Comparison of ENCODE assay signal across 19 cellular contexts in genomic region chr9:81563020-81563407, GRCh38.
A peak's percentile ranks its signal among the peaks of the same experiment; 100 is the strongest.
DNase-seq lines count a peak whose midpoint lies in the region; ATAC-seq, FAIRE-seq and TF ChIP-seq lines count a peak whose summit lies in the region.
"Had no signal": no experiment of that assay in that cellular context is flagged by ENCODE, and none has a peak within 500 bp of the region (broad histone marks: within the 10 kb centered on the region; RNA-seq: fewer than 3 reads in every experiment).

No MANE protein-coding gene starts in this region.

- H2BK20ac ChIP-seq in IMR-90 (ENCODE audit: low read depth, low read length), result peak overlapping the region; percentile 45

- H3K36me3 ChIP-seq in IMR-90 (ENCODE audit: control insufficient read depth, insufficient read depth, low read length), result no peaks in the 10 kb centered on the region
- H3K36me3 ChIP-seq in adrenal gland (replicated peaks in 1 of 2), result no peaks in the 10 kb centered on the region
- no peaks in the 10 kb centered on the region for H3K36me3 ChIP-seq in HepG2 (replicated peaks in 1 of 2; ENCODE audit: control insufficient read depth in 1 of 2, insufficient read depth in 2 of 2, low read length in 2 of 2)
- H3K36me3 ChIP-seq in gastrocnemius medialis, result no peaks in the 10 kb centered on the region
- H3K36me3 ChIP-seq: SJCRH30 had no signal

- no peak for TF ChIP-seq EP300 in HepG2 (IDR thresholded peaks at IDR 0.05; ENCODE audit: low read depth in 2 of 2, low read length in 2 of 2)
- TF ChIP-seq EP300 in HepG2 (CRISPR knock-in tag; IDR thresholded peaks at IDR 0.05; ENCODE audit: borderline replicate concordance), result no peak

- peaks cover 42% of the 10 kb centered on the region for H3K4me1 Mint-ChIP-seq in glutamatergic neuron (ENCODE audit: low read depth, unreplicated experiment)

- no peak overlapping the region for H3K23ac ChIP-seq in IMR-90 (ENCODE audit: low read depth, low read length)

- ATAC-seq in IMR-90 (ENCODE audit: low read depth) (no peak), HepG2 (peak; percentile 42; the same call in 2 of the 3 replicates), gastrocnemius medialis (no peak), HG03457 (IDR thresholded peaks at IDR 0.05; ENCODE audit: unreplicated experiment) (no peak), GM19023 (IDR thresholded peaks at IDR 0.05; ENCODE audit: unreplicated experiment) (no peak)

- no peak overlapping the region for H3K9ac ChIP-seq in IMR-90 (ENCODE audit: low read depth, low read length)
- no peak overlapping the region for H3K9ac ChIP-seq in HepG2 (ENCODE audit: insufficient read depth, low read depth, low read length)
- H3K9ac ChIP-seq: KMS-11 had no signal

- dilution Hi-C loops in IMR-90 (cut with HindIII; ENCODE audit: low sequenced_read_pairs, unreplicated experiment), result no loop called here

- H3K4ac ChIP-seq in IMR-90 (ENCODE audit: low read depth, low read length), result peak overlapping the region; percentile 37

- H3K4me2 ChIP-seq in IMR-90 (ENCODE audit: low read depth, low read length) (no peak overlapping the region), HepG2 (ENCODE audit: low read depth, low read length) (no peak overlapping the region)
- H3K4me2 ChIP-seq: KMS-11 had no signal

- BruUV-seq in IMR-90 (replicated peaks; lab: Mats Ljungman, UMichigan) (no TSS peak), HepG2 (replicated peaks; lab: Mats Ljungman, UMichigan) (no TSS peak)

- in situ Hi-C loops in IMR-90 (cut with MboI; ENCODE audit: low sequenced_read_pairs) (no loop called here), HepG2 (cut with HindIII; ENCODE audit: extremely low pct_ligation_motif_present, low pct_unique_long_range_greater_than_20kb) (no loop called here), gastrocnemius medialis (cut with MboI; ENCODE audit: low sequenced_read_pairs in 4 of 4) (no loop called here)

- H3K4me3 ChIP-seq in IMR-90 (ENCODE audit: insufficient read depth, low read depth, low read length) (no peak overlapping the region), adrenal gland (no peak overlapping the region), HepG2 (replicated peaks in 1 of 3; ENCODE audit: insufficient read depth in 1 of 3, low read depth in 2 of 3, low read length in 3 of 3) (no peak overlapping the region), gastrocnemius medialis (no peak overlapping the region)
- H3K4me3 ChIP-seq: SJCRH30 had no signal

- TF ChIP-seq CTCF in IMR-90 (conservative IDR thresholded peaks at IDR 0.05; ENCODE audit: low read depth, low read length), result no peak
- TF ChIP-seq CTCF in adrenal gland (IDR thresholded peaks at IDR 0.05), result no peak
- TF ChIP-seq CTCF in HepG2 (CRISPR knock-in tag; IDR thresholded peaks at IDR 0.05), result no peak
- no peak for TF ChIP-seq CTCF in gastrocnemius medialis (IDR thresholded peaks at IDR 0.05 in 4 of 5, conservative IDR thresholded peaks at IDR 0.05 in 1 of 5)
- no peak for TF ChIP-seq CTCF in glutamatergic neuron (IDR thresholded peaks at IDR 0.05; ENCODE audit: partially characterized antibody, unreplicated experiment)

- no peak overlapping the region for H4K5ac ChIP-seq in IMR-90 (ENCODE audit: low read depth, low read length)

- DNase-seq in IMR-90 (no peak), adrenal gland (no peak), HepG2 (ENCODE audit: low spot score) (no peak), gastrocnemius medialis (no peak), glutamatergic neuron (no peak)
- DNase-seq: AML-193, DMS79 treated with DMSO at 0.1 percent for 48 hours, H9, NCI-H1417 treated with DMSO at 0.1 percent for 48 hours, NCI-H187 treated with DMSO at 0.1 percent for 48 hours, NCI-H2227 treated with DMSO at 0.1 percent for 48 hours, NCI-H510A treated with DMSO at 0.1 percent for 48 hours, NCI-H774, OCI-M1 had no signal

- H4K20me1 ChIP-seq in IMR-90 (ENCODE audit: insufficient read depth, low read length) (no peaks in the 10 kb centered on the region), HepG2 (ENCODE audit: insufficient read depth, low read length) (no peaks in the 10 kb centered on the region)

- H2AFZ ChIP-seq in IMR-90 (replicated peaks; ENCODE audit: low read length, poor library complexity) (no peak overlapping the region), HepG2 (ENCODE audit: low read length) (no peak overlapping the region)

- CTCF ChIA-PET in IMR-90 (lab: Yijun Ruan, JAX) (interaction anchor here (0.9 kb wide), 1 partner anchor 312 kb away, joined by 3 read pairs; no protein-coding TSS in a partner anchor), HepG2 (lab: Yijun Ruan, JAX; ENCODE audit: low intra/inter-chr PET ratio, low total read pairs) (no interaction called here)

- no peak overlapping the region for H3K4me3 Mint-ChIP-seq in glutamatergic neuron (ENCODE audit: unreplicated experiment)
- H3K4me3 Mint-ChIP-seq: H9 had no signal

- H3K27ac Mint-ChIP-seq in glutamatergic neuron (ENCODE audit: unreplicated experiment), result no peak overlapping the region
- H3K27ac Mint-ChIP-seq: H9 had no signal

- no peak overlapping the region for H3K56ac ChIP-seq in IMR-90 (ENCODE audit: extremely low read depth, insufficient read depth, low read length)

- H3K36me3 Mint-ChIP-seq in glutamatergic neuron (ENCODE audit: unreplicated experiment), result no peaks in the 10 kb centered on the region

- no peak overlapping the region for H3K27ac ChIP-seq in IMR-90 (ENCODE audit: insufficient read depth, low read length)
- H3K27ac ChIP-seq in adrenal gland, result peak overlapping the region in 3 of 5 donors; percentile 31 to 70 (median 64)
- no peak overlapping the region for H3K27ac ChIP-seq in HepG2 (ENCODE audit: extremely low read length, insufficient read depth, low read length)
- peak overlapping the region; percentile 35 to 78 (median 69) for H3K27ac ChIP-seq in gastrocnemius medialis
- H3K27ac ChIP-seq: C4-2B, KMS-11, SJCRH30 had no signal

- no peaks in the 10 kb centered on the region for H3K27me3 ChIP-seq in IMR-90 (ENCODE audit: control insufficient read depth, insufficient read depth, low read length)
- no peaks in the 10 kb centered on the region for H3K27me3 ChIP-seq in adrenal gland
- no peaks in the 10 kb centered on the region for H3K27me3 ChIP-seq in HepG2 (ENCODE audit: control insufficient read depth in 1 of 2, insufficient read depth in 2 of 2, low read length in 2 of 2)
- H3K27me3 ChIP-seq in gastrocnemius medialis, result no peaks in the 10 kb centered on the region
- H3K27me3 ChIP-seq: SJCRH30 had no signal

- H3K4me1 ChIP-seq in IMR-90 (ENCODE audit: control insufficient read depth, insufficient read depth, low read length) (peaks cover 30% of the 10 kb centered on the region), adrenal gland (replicated peaks in 1 of 2) (peaks cover 5 to 16% of the 10 kb centered on the region in 2 donors), HepG2 (ENCODE audit: insufficient read depth, low read length) (peaks cover 55% of the 10 kb centered on the region), gastrocnemius medialis (peaks cover 19 to 30% of the 10 kb centered on the region in 2 donors)

- POLR2A ChIA-PET in IMR-90 (lab: Charles Lee; ENCODE audit: unreplicated experiment) (no interaction called here), HepG2 (lab: Yijun Ruan, JAX) (interaction anchor here (0.9 to 1.1 kb wide), 2 partner anchors 25 to 124 kb away, joined by 3 read pairs; no protein-coding TSS in a partner anchor)

- peaks cover 25% of the 10 kb centered on the region for H3K9me1 ChIP-seq in IMR-90 (ENCODE audit: insufficient read depth, low read length)

- no peak for FAIRE-seq in HepG2 (lab: Jason Lieb, UNC)

- H4K91ac ChIP-seq in IMR-90 (ENCODE audit: insufficient read depth, low read depth, low read length), result peak overlapping the region; percentile 29; the same call in 1 of the 2 replicates

- H3K9me3 Mint-ChIP-seq in glutamatergic neuron (ENCODE audit: unreplicated experiment), result peaks cover 13% of the 10 kb centered on the region
- H3K9me3 Mint-ChIP-seq: H9 had no signal

- peak overlapping the region; percentile 42; the same call in 1 of the 3 replicates for H2BK15ac ChIP-seq in IMR-90 (ENCODE audit: low read depth, low read length)

- H2AK5ac ChIP-seq in IMR-90 (ENCODE audit: low read depth, low read length), result peak overlapping the region; percentile 68

- H3K9me3 ChIP-seq in IMR-90 (ENCODE audit: control insufficient read depth, insufficient read depth, low read length), result no peaks in the 10 kb centered on the region
- no peaks in the 10 kb centered on the region for H3K9me3 ChIP-seq in adrenal gland (replicated peaks in 1 of 3)
- H3K9me3 ChIP-seq in HepG2 (ENCODE audit: low read length), result no peaks in the 10 kb centered on the region
- no peaks in the 10 kb centered on the region for H3K9me3 ChIP-seq in gastrocnemius medialis
- H3K9me3 ChIP-seq: SJCRH30 had no signal

- no peak for TF ChIP-seq POLR2A in IMR-90 (IDR thresholded peaks at IDR 0.05; ENCODE audit: low read depth, low read length)
- no peak for TF ChIP-seq POLR2A in adrenal gland (IDR thresholded peaks at IDR 0.05)
- no peak for TF ChIP-seq POLR2A in HepG2 (IDR thresholded peaks at IDR 0.05; ENCODE audit: insufficient read depth in 1 of 2, low read depth in 2 of 2, low read length in 2 of 2)
- TF ChIP-seq POLR2A in gastrocnemius medialis (IDR thresholded peaks at IDR 0.05), result no peak

- no peak for TF ChIP-seq RAD21 in IMR-90 (IDR thresholded peaks at IDR 0.05; ENCODE audit: low read length)
- no peak for TF ChIP-seq RAD21 in HepG2 (CRISPR knock-in tag; IDR thresholded peaks at IDR 0.05)

- peak overlapping the region in 1 of 2 experiments; percentile 55; a peak in 2 of 4 replicates for H4K8ac ChIP-seq in IMR-90 (ENCODE audit: low read depth in 2 of 2, low read length in 2 of 2)

- intact Hi-C loops in IMR-90 (cut with micrococcal nuclease), result no loop called here
- intact Hi-C loops in adrenal gland (cut with DNase I), result no loop called here
- intact Hi-C loops in HepG2 (cut with micrococcal nuclease; ENCODE audit: unreplicated experiment), result no loop called here
- intact Hi-C loops in gastrocnemius medialis (cut with DNase I; ENCODE audit: low total_unique reads), result loop anchor here (1.0 to 2.0 kb wide), 2 partner anchors 23 to 126 kb away; partner anchors contain the start of gene TLE1

- H3K14ac ChIP-seq in IMR-90 (replicated peaks; ENCODE audit: low read depth, low read length), result peak overlapping the region; percentile 37; the same call in 1 of the 2 replicates

- H2BK120ac ChIP-seq in IMR-90 (ENCODE audit: low read depth, low read length), result peak overlapping the region; percentile 44; the same call in 1 of the 2 replicates

- WGBS in IMR-90 (ENCODE audit: extremely low coverage in 2 of 2, insufficient read length in 1 of 2), 2 experiments, result no CpG with 5 or more reads among the region's 4 CpGs
- 83 to 89% (median 87%) methylated on average over 4 of the region's 4 CpGs for WGBS in adrenal gland, 4 donors
- 47% methylated on average over 4 of the region's 4 CpGs for WGBS in HepG2 (ENCODE audit: low lambda C conversion rate)

- H3K27me3 Mint-ChIP-seq in glutamatergic neuron (ENCODE audit: unreplicated experiment), result peaks cover 9% of the 10 kb centered on the region

- no peak overlapping the region for H2BK5ac ChIP-seq in IMR-90 (ENCODE audit: low read depth, low read length, poor library complexity, severe bottlenecking)

- no peaks in the 10 kb centered on the region for H3K79me2 ChIP-seq in HepG2 (ENCODE audit: insufficient read depth, low read length)

- no peaks in the 10 kb centered on the region for H3K79me1 ChIP-seq in IMR-90 (ENCODE audit: low read depth in 1 of 2, low read length in 2 of 2)

- H2AK9ac ChIP-seq in IMR-90 (replicated peaks; ENCODE audit: low read depth, low read length, poor library complexity), result no peak overlapping the region

- no peak overlapping the region for H3K18ac ChIP-seq in IMR-90 (ENCODE audit: low read depth, low read length)

Comparison
In these comparisons a context has a peak if more than half of its experiments do, and no peak if none do; other contexts are left out.
1. H3K27ac ChIP-seq: peak in adrenal gland (3 of 5) and gastrocnemius medialis (4 of 4); none in IMR-90 (single experiment) and HepG2 (single experiment).